22 cellular contexts compared by ENCODE assay signal in the genomic region with DNA sequence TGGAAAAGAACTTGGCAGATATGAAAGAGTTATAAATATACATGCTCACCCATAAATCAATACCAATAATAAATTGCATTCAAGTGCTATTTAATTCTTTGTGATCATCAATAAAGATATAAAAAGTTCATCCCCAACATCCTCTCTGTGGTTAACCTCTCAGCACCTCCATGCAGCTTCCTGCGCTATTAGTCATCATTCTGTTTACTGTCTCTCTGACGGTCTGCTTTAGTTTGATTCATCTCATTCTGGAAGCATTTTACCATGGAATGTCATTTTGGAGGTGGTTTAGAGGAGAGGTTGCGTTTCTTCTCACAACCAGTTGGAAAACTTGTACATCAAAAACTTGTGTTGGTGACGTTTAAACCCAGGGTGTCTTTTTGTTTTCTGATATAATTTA.
DNase-seq lines count a peak whose midpoint lies in the region; ATAC-seq and TF ChIP-seq lines count a peak whose summit lies in the region.
"Had no signal": no experiment of that assay in that cellular context is flagged by ENCODE, and none has a peak within 500 bp of the region (broad histone marks: within the 10 kb centered on the region; RNA-seq: fewer than 3 reads in every experiment).

No MANE protein-coding gene starts in this region.

- peak overlapping the region; percentile 67 for H3K27ac ChIP-seq in mesenchymal stem cell (ENCODE audit: low read length, poor library complexity, severe bottlenecking)
- H3K27ac ChIP-seq: BLaER1, colonic mucosa, gastroesophageal sphincter, parathyroid adenoma, thoracic aorta had no signal

- no peaks in the 10 kb centered on the region for H3K79me1 ChIP-seq in mesenchymal stem cell (replicated peaks; ENCODE audit: low read length, poor library complexity, severe bottlenecking)

- ATAC-seq in HG02840 (IDR thresholded peaks at IDR 0.05; ENCODE audit: low FRiP score, unreplicated experiment) (no peak), HG03196 (IDR thresholded peaks at IDR 0.05; ENCODE audit: unreplicated experiment) (no peak)
- ATAC-seq: gastroesophageal sphincter; naive thymus-derived CD8-positive, alpha-beta T cell had no signal

- no peak overlapping the region for H2AK5ac ChIP-seq in mesenchymal stem cell (ENCODE audit: low read length, severe bottlenecking)

- H4K8ac ChIP-seq in mesenchymal stem cell (ENCODE audit: low read length) = no peak overlapping the region

- peaks cover 4% of the 10 kb centered on the region for H3K27me3 Mint-ChIP-seq in mesothelial cell of epicardium (ENCODE audit: low read depth)
- H3K27me3 Mint-ChIP-seq: naive thymus-derived CD8-positive, alpha-beta T cell had no signal

- 0% methylated on average over 1 of the region's 4 CpGs for WGBS in mesenchymal stem cell

- in situ Hi-C loops in Caki2 (cut with HindIII; ENCODE audit: low pct_unique_long_range_greater_than_20kb, low sequenced_read_pairs) = no loop called here

- H3K4me3 ChIP-seq in mesenchymal stem cell (ENCODE audit: insufficient read depth in 1 of 2, low read depth in 1 of 2, low read length in 2 of 2) = no peak overlapping the region
- H3K4me3 ChIP-seq: BLaER1, colonic mucosa, gastroesophageal sphincter, lung, thoracic aorta had no signal

- H3K9me3 Mint-ChIP-seq in mesothelial cell of epicardium = no peaks in the 10 kb centered on the region

- H3K27ac Mint-ChIP-seq in mesothelial cell of epicardium = no peak overlapping the region
- H3K27ac Mint-ChIP-seq: naive thymus-derived CD8-positive, alpha-beta T cell had no signal

- no peak overlapping the region for H3K9ac ChIP-seq in mesenchymal stem cell (ENCODE audit: low read length)
- H3K9ac ChIP-seq: BLaER1, parathyroid adenoma had no signal

- H3K4me1 Mint-ChIP-seq in mesothelial cell of epicardium = peaks cover 4% of the 10 kb centered on the region
- H3K4me1 Mint-ChIP-seq: naive thymus-derived CD8-positive, alpha-beta T cell had no signal

- no peaks in the 10 kb centered on the region for H3K9me3 ChIP-seq in mesenchymal stem cell (ENCODE audit: control insufficient read depth, low read length)
- H3K9me3 ChIP-seq: BLaER1, colonic mucosa, gastroesophageal sphincter, thoracic aorta had no signal

- H3K27me3 ChIP-seq in mesenchymal stem cell (ENCODE audit: control insufficient read depth in 1 of 2, insufficient read depth in 1 of 2, low read length in 2 of 2) = no peaks in the 10 kb centered on the region
- H3K27me3 ChIP-seq: BLaER1, colonic mucosa, gastroesophageal sphincter had no signal

- no peak overlapping the region for H3K18ac ChIP-seq in mesenchymal stem cell (ENCODE audit: low read depth in 1 of 2, low read length in 2 of 2)

- DNase-seq in Caki2 (ENCODE audit: low read depth) = peak; percentile 56
- peak; percentile 33 for DNase-seq in HS-27A (ENCODE audit: low read depth)
- peak; percentile 77 for DNase-seq in amniotic epithelial cell (ENCODE audit: low read depth)
- peak; percentile 76 for DNase-seq in mesenchymal stem cell
- no peak for DNase-seq in mesothelial cell of epicardium (ENCODE audit: low spot score in 2 of 2, unreplicated experiment in 2 of 2)
- no peak for DNase-seq in NCI-H187 treated with DMSO at 0.1 percent for 48 hours (lab: John Stamatoyannopoulos, UW)
- DNase-seq: activated CD4-positive, alpha-beta T cell treated with anti-CD3 and anti-CD28 coated beads for 1 hour; activated CD8-positive, alpha-beta memory T cell treated with anti-CD3 and anti-CD28 coated beads, Interleukin-2, amount 50 U/mL, for 4 hours; activated effector memory CD4-positive, alpha-beta T cell treated with anti-CD3 and anti-CD28 coated beads, Interleukin-2, amount 50 U/mL, for 16 hours; colonic mucosa; DMS79 treated with DMSO at 0.1 percent for 48 hours; naive thymus-derived CD8-positive, alpha-beta T cell; NCI-H1694; NCI-H345; SIG-M5 had no signal

- no peak overlapping the region for H3K23ac ChIP-seq in mesenchymal stem cell (ENCODE audit: low read length in 2 of 2)

- no peak overlapping the region for H2AFZ ChIP-seq in mesenchymal stem cell (ENCODE audit: low read depth, low read length)
- H2AFZ ChIP-seq: parathyroid adenoma had no signal

- H2BK12ac ChIP-seq in mesenchymal stem cell (ENCODE audit: low read length in 2 of 2) = no peak overlapping the region

- no peak overlapping the region for H4K91ac ChIP-seq in mesenchymal stem cell (ENCODE audit: low read length)

- no peak overlapping the region for H3K14ac ChIP-seq in mesenchymal stem cell (ENCODE audit: low read length in 2 of 2)

- H3K36me3 ChIP-seq in mesenchymal stem cell (ENCODE audit: control insufficient read depth in 1 of 2, insufficient read depth in 2 of 2, low read depth in 1 of 2, low read length in 2 of 2) = no peaks in the 10 kb centered on the region
- H3K36me3 ChIP-seq: BLaER1, colonic mucosa, gastroesophageal sphincter, thoracic aorta had no signal

- no peak overlapping the region for H3K4me3 Mint-ChIP-seq in mesothelial cell of epicardium
- H3K4me3 Mint-ChIP-seq: naive thymus-derived CD8-positive, alpha-beta T cell had no signal

- peak overlapping the region; percentile 40 for H2BK15ac ChIP-seq in mesenchymal stem cell (ENCODE audit: low read depth, poor library complexity, severe bottlenecking)

- no peak overlapping the region for H2BK5ac ChIP-seq in mesenchymal stem cell (ENCODE audit: low read depth, low read length, poor library complexity, severe bottlenecking)

- H3K4me2 ChIP-seq in mesenchymal stem cell (ENCODE audit: low read length, poor library complexity, severe bottlenecking) = no peak overlapping the region
- H3K4me2 ChIP-seq: BLaER1 had no signal

- no peak overlapping the region for H3K4ac ChIP-seq in mesenchymal stem cell (ENCODE audit: low read depth in 1 of 2, low read length in 2 of 2)

- H3K4me1 ChIP-seq in mesenchymal stem cell (ENCODE audit: control insufficient read depth, insufficient read depth, low read depth, low read length) = peaks cover 4% of the 10 kb centered on the region
- H3K4me1 ChIP-seq: BLaER1, colonic mucosa, gastroesophageal sphincter, parathyroid adenoma had no signal

- no peak for TF ChIP-seq CTCF in mesothelial cell of epicardium (IDR thresholded peaks at IDR 0.05; ENCODE audit: unreplicated experiment)

- H3K36me3 Mint-ChIP-seq in mesothelial cell of epicardium = no peaks in the 10 kb centered on the region
- H3K36me3 Mint-ChIP-seq: naive thymus-derived CD8-positive, alpha-beta T cell had no signal

- H2BK120ac ChIP-seq in mesenchymal stem cell (ENCODE audit: low read depth, low read length) = peak overlapping the region; percentile 37

Comparison
In these comparisons a context has a peak if more than half of its experiments do, and no peak if none do; other contexts are left out.
1. DNase-seq: peak in Caki2 (single experiment), HS-27A (single experiment), amniotic epithelial cell (single experiment) and mesenchymal stem cell (single experiment); none in mesothelial cell of epicardium (0 of 2) and NCI-H187 treated with DMSO at 0.1 percent for 48 hours (single experiment).